Comparison of ENCODE assay signal across 32 cellular contexts in the genomic region with DNA sequence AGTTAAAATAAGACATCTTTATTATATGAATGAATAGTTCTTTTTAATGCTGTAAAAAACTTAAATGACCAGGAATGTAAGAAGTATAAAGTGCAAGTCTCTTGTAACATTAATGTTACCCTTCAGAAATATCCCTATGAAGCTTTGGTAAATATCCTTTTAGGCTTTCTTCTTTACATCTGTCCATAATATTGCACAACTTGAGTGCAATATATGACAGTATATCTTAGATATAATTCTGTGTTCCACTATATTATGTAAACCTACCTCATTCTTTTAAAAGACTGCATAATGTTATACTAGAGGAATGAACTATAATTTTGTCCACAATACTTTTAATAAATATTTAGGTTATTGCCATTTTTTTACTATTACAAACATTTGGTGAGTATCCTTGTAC.
"Had no signal": no experiment of that assay in that cellular context is flagged by ENCODE, and none has a peak within 500 bp of the region (broad histone marks: within the 10 kb centered on the region; RNA-seq: fewer than 3 reads in every experiment).

No MANE protein-coding gene starts in this region.

- H3K27ac ChIP-seq: adrenal gland, body of pancreas, brain microvascular endothelial cell, breast epithelium, VCaP had no signal

- ATAC-seq: activated CD8-positive, alpha-beta T cell treated with anti-CD3 and anti-CD28 coated beads for 36 hours; activated naive CD4-positive, alpha-beta T cell treated with anti-CD3 and anti-CD28 coated beads, Interleukin-2, amount 50 U/mL, for 72 hours; activated T-cell treated with anti-CD3 and anti-CD28 coated beads, Interleukin-2, amount 50 U/mL, for 4 hours; activated T-cell treated with anti-CD3 and anti-CD28 coated beads, Interleukin-2, amount 50 U/mL, for 72 hours; activated T-helper 17 cell treated with anti-CD3 and anti-CD28 coated beads, Interleukin-2, amount 50 U/mL, for 72 hours; body of pancreas had no signal

- H3K36me3 ChIP-seq: adrenal gland, brain microvascular endothelial cell had no signal

- H3K9me3 ChIP-seq: adrenal gland, body of pancreas, breast epithelium had no signal

- H3K4me3 ChIP-seq: adrenal gland, body of pancreas, breast epithelium had no signal

- H3K27me3 ChIP-seq: adrenal gland, body of pancreas, brain microvascular endothelial cell, breast epithelium had no signal

- DNase-seq: activated B cell treated with CpG ODN at 0.5 μM for 24 hours; activated CD4-positive, alpha-beta memory T cell treated with anti-CD3 and anti-CD28 coated beads for 36 hours; activated CD4-positive, alpha-beta T cell treated with anti-CD3 and anti-CD28 coated beads for 4 hours; activated CD4-positive, alpha-beta T cell treated with anti-CD3 and anti-CD28 coated beads, Interleukin-2, amount 10 ng/mL, durations not matched to agents 24 days and 14 days; activated CD4-positive, alpha-beta T cell treated with anti-CD3 and anti-CD28 coated beads, Interleukin-2, amount 50 U/mL, for 1 hour; activated CD4-positive, alpha-beta T cell treated with anti-CD3 and anti-CD28 coated beads, Interleukin-2, amount 50 U/mL, for 4 hours; activated CD4-positive, CD25-positive, alpha-beta regulatory T cell treated with anti-CD3 and anti-CD28 coated beads, Interleukin-2, amount 50 U/mL, for 72 hours; activated CD8-positive, alpha-beta memory T cell treated with anti-CD3 and anti-CD28 coated beads, Interleukin-2, amount 50 U/mL, for 4 hours; activated CD8-positive, alpha-beta T cell treated with anti-CD3 and anti-CD28 coated beads for 36 hours; activated effector memory CD4-positive, alpha-beta T cell treated with anti-CD3 and anti-CD28 coated beads, Interleukin-2, amount 50 U/mL, for 16 hours; activated gamma-delta T cell treated with Interleukin-2 at 50 U/mL for 16 hours; activated naive CD4-positive, alpha-beta T cell; activated naive CD4-positive, alpha-beta T cell treated with anti-CD3 and anti-CD28 coated beads for 36 hours; activated naive CD4-positive, alpha-beta T cell treated with anti-CD3 and anti-CD28 coated beads, Interleukin-2, amount 50 U/mL, for 16 hours; activated naive CD8-positive, alpha-beta T cell treated with anti-CD3 and anti-CD28 coated beads for 36 hours; activated T-cell treated with anti-CD3 and anti-CD28 coated beads for 4 hours; activated T-cell treated with anti-CD3 and anti-CD28 coated beads, Interleukin-2, amount 50 U/mL, for 1 hour; activated T-cell treated with anti-CD3 and anti-CD28 coated beads, Interleukin-2, amount 50 U/mL, for 4 hours; activated T-cell treated with anti-CD3 and anti-CD28 coated beads, Interleukin-2, amount 50 U/mL, for 72 hours; adrenal gland; amniotic stem cell; aorta; body of pancreas; brain microvascular endothelial cell; central memory CD4-positive, alpha-beta T cell; T-helper 2 cell; T-helper 9 cell had no signal

- H3K4me1 ChIP-seq: adrenal gland, body of pancreas, breast epithelium had no signal

- FAIRE-seq: astrocyte had no signal
